In the genomic region with DNA sequence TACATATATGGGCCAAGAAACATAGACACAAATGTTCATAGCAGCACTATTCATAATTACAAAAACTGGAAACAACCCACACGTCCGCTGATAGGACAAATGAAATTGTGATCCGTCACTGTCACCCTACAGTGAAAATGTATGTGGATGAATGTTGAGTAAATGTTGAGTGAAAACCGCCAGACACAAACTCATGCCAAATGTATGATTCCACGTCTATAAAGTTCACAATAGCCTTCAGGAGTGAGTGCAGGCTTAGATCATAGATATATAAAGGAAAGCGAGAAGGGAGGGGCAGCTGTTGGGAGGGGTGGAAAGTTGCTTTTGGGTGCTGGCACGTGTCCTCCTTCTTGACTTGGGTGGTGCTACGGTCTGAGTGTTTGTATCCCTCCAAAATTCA, we compare ENCODE assay signal across 28 cellular contexts. TPM values are rescaled to one million over a fixed set of nuclear protein-coding genes. Genes with fewer than 3 reads are reported as not detected.
DNase-seq lines count a peak whose midpoint lies in the region; ATAC-seq, FAIRE-seq and TF ChIP-seq lines count a peak whose summit lies in the region.
"Had no signal": no experiment of that assay in that cellular context is flagged by ENCODE, and none has a peak within 500 bp of the region (broad histone marks: within the 10 kb centered on the region; RNA-seq: fewer than 3 reads in every experiment).

No MANE protein-coding gene starts in this region.

- H3K4me3 Mint-ChIP-seq in chondrocyte (ENCODE audit: unreplicated experiment): no peak overlapping the region
- H3K4me3 Mint-ChIP-seq: CD4-positive, CD25-positive, alpha-beta regulatory T cell had no signal

- no peaks in the 10 kb centered on the region for H3K27me3 ChIP-seq in SJCRH30

- H3K27ac ChIP-seq in A549 (peak overlapping the region; percentile 61 to 75; a peak in 3 of 6 replicates), SJCRH30 (peak overlapping the region; percentile 60)
- H3K27ac ChIP-seq: 22Rv1 had no signal

- H3K9me3 Mint-ChIP-seq in chondrocyte (ENCODE audit: low read depth): peaks cover 2% of the 10 kb centered on the region

- TF ChIP-seq POLR2A in A549 (IDR thresholded peaks at IDR 0.05; ENCODE audit: low read length): no peak

- H3K27me3 Mint-ChIP-seq in chondrocyte (ENCODE audit: low read depth): no peaks in the 10 kb centered on the region

- TF ChIP-seq CTCF in A549 (IDR thresholded peaks at IDR 0.05): no peak
- TF ChIP-seq CTCF in chondrocyte (IDR thresholded peaks at IDR 0.05): no peak

- POLR2A ChIA-PET in A549 (lab: Yijun Ruan, JAX): interaction anchor here (1.4 kb wide), 1 partner anchor 173 kb away, joined by 3 read pairs; no protein-coding TSS in a partner anchor

- peaks cover 4% of the 10 kb centered on the region for H3K36me3 Mint-ChIP-seq in chondrocyte (ENCODE audit: low read depth)
- H3K36me3 Mint-ChIP-seq: CD4-positive, CD25-positive, alpha-beta regulatory T cell had no signal

- no peak for TF ChIP-seq RAD21 in A549 (conservative IDR thresholded peaks at IDR 0.05 in 1 of 2, IDR thresholded peaks at IDR 0.05 in 1 of 2)

- H3K4me3 ChIP-seq in A549: no peak overlapping the region
- no peak overlapping the region for H3K4me3 ChIP-seq in SJCRH30

- H3K4me1 ChIP-seq in A549 (peaks cover 12% of the 10 kb centered on the region; the same call in 2 of the 3 replicates), SJCRH30 (peaks cover 40% of the 10 kb centered on the region)

- FAIRE-seq in A549 (lab: Jason Lieb, UNC): no peak
- FAIRE-seq: H54, HTR-8/SVneo, RCC 7860 had no signal

- 83% methylated on average over 8 of the region's 8 CpGs for WGBS in A549 (ENCODE audit: missing lambda C conversion rate)

- H3K4me1 Mint-ChIP-seq in chondrocyte (ENCODE audit: low read depth): peaks cover 35% of the 10 kb centered on the region

- no peak for TF ChIP-seq EP300 in A549 (IDR thresholded peaks at IDR 0.05)

- DNase-seq in A549 (ENCODE audit: low read depth in 1 of 2, low spot score in 1 of 2) (no peak), SJCRH30 (no peak), chondrocyte (ENCODE audit: low spot score) (no peak), islet precursor cell (peak; percentile 29), midbrain (lab: John Stamatoyannopoulos, UW) (no peak), inferior parietal cortex (ENCODE audit: extremely low spot score) (no peak), nucleus accumbens (lab: John Stamatoyannopoulos, UW) (no peak)
- DNase-seq: CD4-positive, CD25-positive, alpha-beta regulatory T cell; DMS153; DND-41; KBM-7; MV-4-11; NCI-H1105; NCI-H1436 treated with DMSO at 0.1 percent for 48 hours; NCI-H187 treated with DMSO at 0.1 percent for 48 hours; NCI-H2171 treated with DMSO at 0.1 percent for 48 hours; NCI-H345; SIG-M5; SK-N-SH had no signal

- ATAC-seq in A549 (no peak), HG02678 (IDR thresholded peaks at IDR 0.05; ENCODE audit: unreplicated experiment) (no peak)

- no peaks in the 10 kb centered on the region for H3K9me3 ChIP-seq in A549
- no peaks in the 10 kb centered on the region for H3K9me3 ChIP-seq in SJCRH30 (replicated peaks)
- H3K9me3 ChIP-seq: SK-N-SH had no signal

- no peak overlapping the region for H3K4me2 ChIP-seq in A549
- H3K4me2 ChIP-seq: SK-N-SH had no signal

- H3K27ac Mint-ChIP-seq in chondrocyte (ENCODE audit: unreplicated experiment): peak overlapping the region; percentile 83

- CTCF ChIA-PET in A549 (lab: Yijun Ruan, JAX): interaction anchor here (1.0 to 9.1 kb wide), 15 partner anchors 12 to 389 kb away, joined by 3 to 172 read pairs (median 13); no protein-coding TSS in a partner anchor

- no peaks in the 10 kb centered on the region for H3K36me3 ChIP-seq in SJCRH30

TF ChIP-seq in A549, 52 proteins besides CTCF, POLR2A, EP300 and RAD21:
- TF ChIP-seq POLR2AphosphoS2 (conservative IDR thresholded peaks at IDR 0.05; ENCODE audit: low read length) (no peak), MAZ (IDR thresholded peaks at IDR 0.05; ENCODE audit: borderline replicate concordance, low read depth, low read length) (no peak), EHMT2 (IDR thresholded peaks at IDR 0.05; ENCODE audit: low read depth) (no peak), TP53 (CRISPR knock-in tag; IDR thresholded peaks at IDR 0.05) (no peak), EHF (CRISPR knock-in tag; IDR thresholded peaks at IDR 0.05) (no peak), GATA3 (IDR thresholded peaks at IDR 0.05; ENCODE audit: borderline replicate concordance) (no peak), JUNB (IDR thresholded peaks at IDR 0.05) (no peak), CBX8 (IDR thresholded peaks at IDR 0.05) (no peak)
- TF ChIP-seq, protein P1, sequence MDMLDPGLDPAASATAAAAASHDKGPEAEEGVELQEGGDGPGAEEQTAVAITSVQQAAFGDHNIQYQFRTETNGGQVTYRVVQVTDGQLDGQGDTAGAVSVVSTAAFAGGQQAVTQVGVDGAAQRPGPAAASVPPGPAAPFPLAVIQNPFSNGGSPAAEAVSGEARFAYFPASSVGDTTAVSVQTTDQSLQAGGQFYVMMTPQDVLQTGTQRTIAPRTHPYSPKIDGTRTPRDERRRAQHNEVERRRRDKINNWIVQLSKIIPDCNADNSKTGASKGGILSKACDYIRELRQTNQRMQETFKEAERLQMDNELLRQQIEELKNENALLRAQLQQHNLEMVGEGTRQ (IDR thresholded peaks at IDR 0.05): no peak
- TF ChIP-seq, protein P2, sequence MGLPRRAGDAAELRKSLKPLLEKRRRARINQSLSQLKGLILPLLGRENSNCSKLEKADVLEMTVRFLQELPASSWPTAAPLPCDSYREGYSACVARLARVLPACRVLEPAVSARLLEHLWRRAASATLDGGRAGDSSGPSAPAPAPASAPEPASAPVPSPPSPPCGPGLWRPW (IDR thresholded peaks at IDR 0.05): no peak

RNA-seq across cellular contexts. Expression of a gene that starts 33.6 kb away (rescaled TPM):
- polyA plus RNA-seq in A549 (2011; rRNA removed) (not detected in 2 replicates), A549 (2017; fragmentation: RNase III; extraction: RNeasy Plus Mini Kit Qiagen cat#74134 plus additional on column Dnase treatment) (not detected in 3 replicates)
- not detected in 2 replicates for polyA plus RNA-seq in A549 (2012; cell fraction: cytosol; rRNA removed)
- polyA plus RNA-seq in A549 (2012; cell fraction: nucleus; rRNA removed): not detected in 2 replicates
- polyA minus RNA-seq in A549 (2011; rRNA and poly(A)+ RNA removed): not detected in 2 replicates
- 2.5 and 2.9 TPM in 2 replicates for total RNA-seq in SJCRH30 (2014; rRNA removed; shearing (Covaris generic))
- total RNA-seq in chondrocyte: not detected in 3 replicates
- total RNA-seq: CD4-positive, CD25-positive, alpha-beta regulatory T cell; LHCN-M2; MCF 10A; OCI-LY7 had no signal
- polyA plus RNA-seq: BJ; CD4-positive, CD25-positive, alpha-beta regulatory T cell; SK-N-SH had no signal
